9 cellular contexts compared by ENCODE assay signal in genomic region chr17:3012926-3013581, GRCh38. TPM values are rescaled to one million over a fixed set of nuclear protein-coding genes. Genes with fewer than 3 reads are reported as not detected.
DNase-seq lines count a peak whose midpoint lies in the region; ATAC-seq and TF ChIP-seq lines count a peak whose summit lies in the region.
"Had no signal": no experiment of that assay in that cellular context is flagged by ENCODE, and none has a peak within 500 bp of the region (broad histone marks: within the 10 kb centered on the region; RNA-seq: fewer than 3 reads in every experiment).

No MANE protein-coding gene starts in this region.

- 61 to 73% (median 64%) methylated on average over 16 to 21 of the region's 21 CpGs for WGBS in heart left ventricle, 4 donors

- peak; percentile 40 for TF ChIP-seq CTCF in Calu3 (IDR thresholded peaks at IDR 0.05; ENCODE audit: unreplicated experiment)
- TF ChIP-seq CTCF in heart left ventricle (IDR thresholded peaks at IDR 0.05) = peak; percentile 66 to 87 (median 82)

- CTCF ChIA-PET in Calu3 (lab: Charles Lee) = interaction anchor here (0.7 to 1.4 kb wide), 5 partner anchors 9 to 186 kb away, joined by 5 to 10 read pairs (median 6); no protein-coding TSS in a partner anchor

- intact Hi-C loops in Calu3 (cut with micrococcal nuclease; ENCODE audit: unreplicated experiment) (loop anchor here (1.0 to 5.0 kb wide), 2 partner anchors 166 to 185 kb away; no protein-coding TSS in a partner anchor), heart left ventricle (cut with DNase I) (loop anchor here (1.0 to 10.0 kb wide), 7 partner anchors 76 to 185 kb away; no protein-coding TSS in a partner anchor)

- H3K4me1 Mint-ChIP-seq in Calu3 (ENCODE audit: low read depth, unreplicated experiment) = no peaks in the 10 kb centered on the region

- no TSS peak for BruUV-seq in Calu3 (replicated peaks; lab: Mats Ljungman, UMichigan)

- no peak for TF ChIP-seq POLR2A in heart left ventricle (IDR thresholded peaks at IDR 0.05)

- H3K9me3 ChIP-seq in SJSA1 (replicated peaks) = no peaks in the 10 kb centered on the region
- no peaks in the 10 kb centered on the region for H3K9me3 ChIP-seq in heart left ventricle

- H3K27me3 ChIP-seq in SJSA1 (replicated peaks) = no peaks in the 10 kb centered on the region
- H3K27me3 ChIP-seq in heart left ventricle = no peaks in the 10 kb centered on the region

- H3K4me3 ChIP-seq in SJSA1 = no peak overlapping the region
- H3K4me3 ChIP-seq in heart left ventricle = no peak overlapping the region

- peak; percentile 89 to 95 for ATAC-seq in activated naive CD4-positive, alpha-beta T cell treated with anti-CD3 and anti-CD28 coated beads, Interleukin-2, amount 50 U/mL, for 72 hours
- ATAC-seq in heart left ventricle = peak; percentile 76 to 90 (median 87)
- ATAC-seq in HG02885 (IDR thresholded peaks at IDR 0.05; ENCODE audit: poor library complexity, unreplicated experiment) = no peak
- ATAC-seq in HG02678 (IDR thresholded peaks at IDR 0.05; ENCODE audit: unreplicated experiment) = no peak

- no peaks in the 10 kb centered on the region for H3K4me1 ChIP-seq in SJSA1 (replicated peaks)
- H3K4me1 ChIP-seq in heart left ventricle = peaks cover 0 to 4% (median 0%) of the 10 kb centered on the region in 12 donors

- no peak overlapping the region for H3K4me3 Mint-ChIP-seq in Calu3 (ENCODE audit: low read depth, unreplicated experiment)

- H3K9me3 Mint-ChIP-seq in Calu3 (ENCODE audit: low read depth, unreplicated experiment) = no peaks in the 10 kb centered on the region
- H3K9me3 Mint-ChIP-seq in activated naive CD4-positive, alpha-beta T cell treated with anti-CD3 and anti-CD28 coated beads, Interleukin-2, amount 50 U/mL, for 72 hours = no peaks in the 10 kb centered on the region

- H3K27ac ChIP-seq in SJSA1 (no peak overlapping the region), heart left ventricle (no peak overlapping the region)

- no peak overlapping the region for H3K27ac Mint-ChIP-seq in Calu3 (ENCODE audit: unreplicated experiment)
- no peak overlapping the region for H3K27ac Mint-ChIP-seq in activated naive CD4-positive, alpha-beta T cell treated with anti-CD3 and anti-CD28 coated beads, Interleukin-2, amount 50 U/mL, for 72 hours

- peaks cover 17% of the 10 kb centered on the region for H3K36me3 Mint-ChIP-seq in Calu3 (ENCODE audit: insufficient read depth, unreplicated experiment)
- no peaks in the 10 kb centered on the region for H3K36me3 Mint-ChIP-seq in activated naive CD4-positive, alpha-beta T cell treated with anti-CD3 and anti-CD28 coated beads, Interleukin-2, amount 50 U/mL, for 72 hours

- no peaks in the 10 kb centered on the region for H3K27me3 Mint-ChIP-seq in Calu3 (ENCODE audit: unreplicated experiment)

- H3K36me3 ChIP-seq in SJSA1 = no peaks in the 10 kb centered on the region
- H3K36me3 ChIP-seq in heart left ventricle = peaks cover 0 to 23% (median 5%) of the 10 kb centered on the region in 9 donors

- DNase-seq in Calu3 (peak; percentile 63), HT1080 (ENCODE audit: low read depth) (peak; percentile 37), SJSA1 (ENCODE audit: low read depth in 1 of 2, low spot score in 2 of 2) (peak; percentile 38 to 60), heart left ventricle (peak; percentile 61 to 72 (median 62)), renal cortical epithelial cell (ENCODE audit: low read depth) (peak; percentile 30)
- peak in 1 of 2 donors; percentile 58 for DNase-seq in activated naive CD4-positive, alpha-beta T cell treated with anti-CD3 and anti-CD28 coated beads, Interleukin-2, amount 50 U/mL, for 72 hours (ENCODE audit: low spot score in 2 of 2)

RNA-seq across cellular contexts. Expression of gene OR1D5, which starts 50.4 kb away (rescaled TPM):
- total RNA-seq in Calu3 (2022) (not detected in 2 replicates), heart left ventricle (not detected), renal cortical epithelial cell (not detected in 2 replicates)
- total RNA-seq in HT1080 (2014; rRNA removed; shearing (Covaris generic)) = not detected in 2 replicates
- not detected in 2 replicates for polyA plus RNA-seq in HT1080 (2015; cell fraction: cytosol; rRNA removed)
- not detected in 2 replicates for polyA plus RNA-seq in HT1080 (2015; cell fraction: nucleus; rRNA removed)
- not detected in 2 replicates for total RNA-seq in SJSA1 (2014; rRNA removed; shearing (Covaris generic))
- not detected for total RNA-seq in activated naive CD4-positive, alpha-beta T cell treated with anti-CD3 and anti-CD28 coated beads, Interleukin-2, amount 50 U/mL, for 72 hours
- not detected for polyA plus RNA-seq in heart left ventricle
- total RNA-seq: T-helper 1 cell treated with Interleukin-12 subunit alpha and Interleukin-12 subunit beta and Interleukin-4 antibody, amounts not matched to agents 30 ng/mL and 1 ng/mL, for 36 hours had no signal

Comparison
In these comparisons a context has a peak if more than half of its experiments do, and no peak if none do; other contexts are left out.
1. ATAC-seq: peak in activated naive CD4-positive, alpha-beta T cell treated with anti-CD3 and anti-CD28 coated beads, Interleukin-2, amount 50 U/mL, for 72 hours (2 of 2) and heart left ventricle (4 of 4); none in HG02885 (single experiment) and HG02678 (single experiment).